Comparison of ENCODE assay signal across 12 cellular contexts in genomic region chr2:233929352-233929843, GRCh38. TPM values are rescaled to one million over a fixed set of nuclear protein-coding genes. Genes with fewer than 3 reads are reported as not detected.
DNase-seq lines count a peak whose midpoint lies in the region; ATAC-seq and TF ChIP-seq lines count a peak whose summit lies in the region.
"Had no signal": no experiment of that assay in that cellular context is flagged by ENCODE, and none has a peak within 500 bp of the region (broad histone marks: within the 10 kb centered on the region; RNA-seq: fewer than 3 reads in every experiment).

No MANE protein-coding gene starts in this region.

- TF ChIP-seq CTCF in choroid plexus epithelial cell (conservative IDR thresholded peaks at IDR 0.05; ENCODE audit: low read depth, low read length) = peak; percentile 31
- TF ChIP-seq CTCF in neural crest cell (conservative IDR thresholded peaks at IDR 0.05) = peak; percentile 27

- H3K4me3 Mint-ChIP-seq in neural crest cell = no peak overlapping the region
- no peak overlapping the region for H3K4me3 Mint-ChIP-seq in activated T-cell treated with anti-CD3 and anti-CD28 coated beads, Interleukin-2, amount 50 U/mL, for 24 hours

- no peak for ATAC-seq in esophagus mucosa

- H3K4me1 Mint-ChIP-seq in neural crest cell = no peaks in the 10 kb centered on the region
- H3K4me1 Mint-ChIP-seq in activated T-cell treated with anti-CD3 and anti-CD28 coated beads, Interleukin-2, amount 50 U/mL, for 24 hours (ENCODE audit: low read depth) = peaks cover 8% of the 10 kb centered on the region

- no peak overlapping the region for H3K9ac ChIP-seq in HUES64 (ENCODE audit: low read depth, low read length)

- H3K27ac ChIP-seq in HUES64 (ENCODE audit: low read depth, low read length) = peak overlapping the region; percentile 17; the same call in 1 of the 2 replicates
- H3K27ac ChIP-seq: spleen had no signal

- DNase-seq in NCI-H2196 (lab: John Stamatoyannopoulos, UW; ENCODE audit: unreplicated experiment) = peak; percentile 10
- no peak for DNase-seq in NCI-H2196 treated with DMSO at 0.1 percent for 48 hours (lab: John Stamatoyannopoulos, UW; ENCODE audit: unreplicated experiment)
- peak; percentile 23 for DNase-seq in choroid plexus epithelial cell (ENCODE audit: low read depth)
- DNase-seq in neural crest cell (ENCODE audit: low read depth, low spot score) = no peak
- no peak for DNase-seq in NCI-H1092 treated with DMSO at 0.1 percent for 48 hours (lab: John Stamatoyannopoulos, UW)
- DNase-seq in activated T-cell treated with anti-CD3 and anti-CD28 coated beads, Interleukin-2, amount 50 U/mL, for 24 hours = no peak
- DNase-seq: NCI-H1417 treated with DMSO at 0.1 percent for 48 hours, spleen had no signal

- no peak overlapping the region for H3K27ac Mint-ChIP-seq in neural crest cell (ENCODE audit: unreplicated experiment)
- no peak overlapping the region for H3K27ac Mint-ChIP-seq in activated T-cell treated with anti-CD3 and anti-CD28 coated beads, Interleukin-2, amount 50 U/mL, for 24 hours
- H3K27ac Mint-ChIP-seq: activated naive CD4-positive, alpha-beta T cell treated with anti-CD3 and anti-CD28 coated beads, Interleukin-2, amount 50 U/mL, for 72 hours had no signal

- no peaks in the 10 kb centered on the region for H3K27me3 ChIP-seq in HUES64 (ENCODE audit: insufficient read depth, low read length)

- no peaks in the 10 kb centered on the region for H3K9me3 ChIP-seq in HUES64 (ENCODE audit: insufficient read depth, low read depth, low read length)
- H3K9me3 ChIP-seq: spleen had no signal

- peaks cover 3% of the 10 kb centered on the region for H3K9me3 Mint-ChIP-seq in neural crest cell
- H3K9me3 Mint-ChIP-seq in activated T-cell treated with anti-CD3 and anti-CD28 coated beads, Interleukin-2, amount 50 U/mL, for 24 hours = no peaks in the 10 kb centered on the region
- H3K9me3 Mint-ChIP-seq: activated naive CD4-positive, alpha-beta T cell treated with anti-CD3 and anti-CD28 coated beads, Interleukin-2, amount 50 U/mL, for 72 hours had no signal

- H3K36me3 ChIP-seq in HUES64 (ENCODE audit: insufficient read depth, low read length) = no peaks in the 10 kb centered on the region
- H3K36me3 ChIP-seq: spleen had no signal

- peaks cover 35% of the 10 kb centered on the region for H3K27me3 Mint-ChIP-seq in neural crest cell (ENCODE audit: low read depth)
- peaks cover 63% of the 10 kb centered on the region for H3K27me3 Mint-ChIP-seq in activated T-cell treated with anti-CD3 and anti-CD28 coated beads, Interleukin-2, amount 50 U/mL, for 24 hours

- 34% methylated on average over 3 of the region's 3 CpGs for WGBS in HUES64

- peaks cover 15% of the 10 kb centered on the region for H3K4me1 ChIP-seq in HUES64 (ENCODE audit: insufficient read depth, low read length)
- H3K4me1 ChIP-seq: spleen had no signal

- no peak overlapping the region for H3K4me3 ChIP-seq in HUES64 (ENCODE audit: low read length)
- no peak overlapping the region for H3K4me3 ChIP-seq in choroid plexus epithelial cell (ENCODE audit: low read depth, low read length)
- H3K4me3 ChIP-seq: spleen had no signal

- H3K36me3 Mint-ChIP-seq in neural crest cell (ENCODE audit: low read depth) = no peaks in the 10 kb centered on the region
- no peaks in the 10 kb centered on the region for H3K36me3 Mint-ChIP-seq in activated T-cell treated with anti-CD3 and anti-CD28 coated beads, Interleukin-2, amount 50 U/mL, for 24 hours (ENCODE audit: low read depth)
- H3K36me3 Mint-ChIP-seq: activated naive CD4-positive, alpha-beta T cell treated with anti-CD3 and anti-CD28 coated beads, Interleukin-2, amount 50 U/mL, for 72 hours had no signal

RNA-seq across cellular contexts. Expression of gene TRPM8, which starts 12.2 kb away (rescaled TPM):
- 0.45 TPM for polyA plus RNA-seq in HUES64 (2013, experiment 1 of 2)
- 0.89 TPM for polyA plus RNA-seq in HUES64 (2013, experiment 2 of 2)
- total RNA-seq in neural crest cell (0.07 TPM in 1 of 2 replicates, not detected in the other), esophagus mucosa (not detected)
- total RNA-seq: activated naive CD4-positive, alpha-beta T cell treated with anti-CD3 and anti-CD28 coated beads, Interleukin-2, amount 50 U/mL, for 72 hours; spleen; urinary bladder had no signal

Comparison
In these comparisons a context has a peak if more than half of its experiments do, and no peak if none do; other contexts are left out.
1. DNase-seq: peak in NCI-H2196 (single experiment) and choroid plexus epithelial cell (single experiment); none in NCI-H2196 treated with DMSO at 0.1 percent for 48 hours (single experiment), neural crest cell (single experiment), NCI-H1092 treated with DMSO at 0.1 percent for 48 hours (single experiment) and activated T-cell treated with anti-CD3 and anti-CD28 coated beads, Interleukin-2, amount 50 U/mL, for 24 hours (single experiment).